34 cellular contexts compared by ENCODE assay signal in the genomic region with DNA sequence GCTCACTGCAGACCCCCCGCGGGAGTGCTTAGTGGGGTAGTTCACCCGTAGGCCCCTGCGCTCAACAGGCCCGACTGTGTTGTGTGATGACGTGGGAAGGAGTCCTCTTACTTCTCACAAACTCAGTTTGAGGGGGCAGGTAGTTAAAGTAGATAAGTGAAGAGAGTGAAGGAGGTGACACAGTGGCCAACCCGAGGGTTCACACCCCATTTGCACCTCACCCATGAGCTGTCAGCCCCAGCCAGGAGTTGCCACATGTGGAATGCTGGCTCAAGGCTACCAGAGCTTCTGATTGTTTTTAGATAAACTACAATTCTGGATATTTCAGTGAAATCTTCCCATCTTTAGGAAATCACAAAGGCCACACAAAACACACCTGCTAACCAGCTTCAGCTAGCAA.
"Had no signal": no experiment of that assay in that cellular context is flagged by ENCODE, and none has a peak within 500 bp of the region (broad histone marks: within the 10 kb centered on the region; RNA-seq: fewer than 3 reads in every experiment).

No MANE protein-coding gene starts in this region.

- DNase-seq: Karpas-422, Kasumi-1, KG1, MG63, MM.1S, MV-4-11, NCI-H1048, NCI-H1092, NCI-H1092 treated with DMSO at 0.1 percent for 48 hours, NCI-H1105, NCI-H1105 treated with DMSO at 0.1 percent for 48 hours, NCI-H1417, NCI-H1417 treated with DMSO at 0.1 percent for 48 hours, NCI-H1436, NCI-H1436 treated with DMSO at 0.1 percent for 48 hours, NCI-H146, NCI-H1694, NCI-H1694 treated with DMSO at 0.1 percent for 48 hours, NCI-H187, NCI-H187 treated with DMSO at 0.1 percent for 48 hours, NCI-H1930, NCI-H2029, NCI-H2029 treated with DMSO at 0.1 percent for 48 hours, NCI-H2081, NCI-H2081 treated with DMSO at 0.1 percent for 48 hours, NCI-H2107, NCI-H2171, NCI-H2171 treated with DMSO at 0.1 percent for 48 hours, NCI-H2227 treated with DMSO at 0.1 percent for 48 hours, NCI-H226, NCI-H345, NCI-H446, NCI-H446 treated with DMSO at 0.1 percent for 48 hours had no signal

- H3K9ac ChIP-seq: KMS-11 had no signal

- H3K27ac ChIP-seq: KMS-11 had no signal

- H3K36me3 ChIP-seq: MG63 had no signal

- H3K4me3 ChIP-seq: MG63 had no signal

- H3K4me2 ChIP-seq: KMS-11 had no signal

- H3K27me3 ChIP-seq: MG63 had no signal

- H3K9me3 ChIP-seq: MG63 had no signal
